9 cellular contexts compared by ENCODE assay signal in the genomic region with DNA sequence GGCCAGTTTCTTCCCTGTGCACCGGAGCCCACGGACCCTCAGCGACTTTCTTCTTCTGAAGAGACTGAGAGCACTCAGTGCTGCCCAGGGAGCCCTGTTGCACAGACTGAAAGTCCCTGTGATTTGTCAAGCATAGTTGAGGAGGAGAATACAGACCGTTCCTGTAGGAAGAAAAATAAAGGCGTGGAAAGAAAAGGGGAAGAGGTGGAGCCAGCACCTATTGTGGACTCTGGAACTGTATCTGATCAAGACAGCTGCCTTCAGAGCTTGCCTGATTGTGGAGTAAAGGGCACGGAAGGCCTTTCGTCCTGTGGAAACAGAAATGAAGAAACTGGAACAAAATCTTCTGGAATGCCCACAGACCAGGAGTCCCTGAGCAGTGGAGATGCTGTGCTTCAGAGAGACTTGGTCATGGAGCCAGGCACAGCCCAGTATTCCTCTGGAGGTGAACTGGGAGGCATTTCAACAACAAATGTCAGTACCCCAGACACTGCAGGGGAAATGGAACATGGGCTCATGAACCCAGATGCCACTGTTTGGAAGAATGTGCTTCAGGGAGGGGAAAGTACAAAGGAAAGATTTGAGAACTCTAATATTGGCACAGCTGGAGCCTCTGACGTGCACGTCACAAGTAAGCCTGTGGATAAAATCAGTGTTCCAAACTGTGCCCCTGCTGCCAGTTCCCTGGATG.
DNase-seq lines count a peak whose midpoint lies in the region; ATAC-seq and TF ChIP-seq lines count a peak whose summit lies in the region.
"Had no signal": no experiment of that assay in that cellular context is flagged by ENCODE, and none has a peak within 500 bp of the region (broad histone marks: within the 10 kb centered on the region; RNA-seq: fewer than 3 reads in every experiment).

No MANE protein-coding gene starts in this region.

- H3K4me1 Mint-ChIP-seq in activated B cell treated with CpG ODN at 0.5 μM for 24 hours: peaks cover 65% of the 10 kb centered on the region

- CTCF ChIA-PET in activated B cell treated with CpG ODN at 0.5 μM for 24 hours (lab: Charles Lee): no interaction called here

- peaks cover 71% of the 10 kb centered on the region for H3K36me3 Mint-ChIP-seq in activated B cell treated with CpG ODN at 0.5 μM for 24 hours (ENCODE audit: low read depth)

- no peaks in the 10 kb centered on the region for H3K9me3 ChIP-seq in hepatocyte (ENCODE audit: low read depth)
- H3K9me3 ChIP-seq in skeletal muscle tissue (ENCODE audit: control insufficient read depth in 3 of 3, low read length in 3 of 3): no peaks in the 10 kb centered on the region

- H3K4me3 ChIP-seq in hepatocyte (no peak overlapping the region), skeletal muscle tissue (ENCODE audit: low read length in 3 of 3) (peak overlapping the region; percentile 55 to 71 (median 60))

- H3K4me3 Mint-ChIP-seq in activated B cell treated with CpG ODN at 0.5 μM for 24 hours: no peak overlapping the region

- H3K27ac Mint-ChIP-seq in activated B cell treated with CpG ODN at 0.5 μM for 24 hours: peak overlapping the region; percentile 90

- H4K20me1 ChIP-seq in hepatocyte (ENCODE audit: insufficient read depth, poor library complexity, severe bottlenecking): peaks cover 10% of the 10 kb centered on the region

- intact Hi-C loops in activated B cell treated with CpG ODN at 0.5 μM for 24 hours (cut with micrococcal nuclease): no loop called here

- H3K27ac ChIP-seq in hepatocyte (peak overlapping the region; percentile 93), skeletal muscle tissue (ENCODE audit: low read depth, low read length) (peak overlapping the region; percentile 97)
- H3K27ac ChIP-seq: KMS-11 had no signal

- peak overlapping the region; percentile 67 for H3K4me2 ChIP-seq in hepatocyte
- H3K4me2 ChIP-seq: KMS-11 had no signal

- peaks cover 52% of the 10 kb centered on the region for H3K79me2 ChIP-seq in hepatocyte

- H3K9me3 Mint-ChIP-seq in activated B cell treated with CpG ODN at 0.5 μM for 24 hours: no peaks in the 10 kb centered on the region

- WGBS in hepatocyte (ENCODE audit: low lambda C conversion rate, missing lambda C conversion rate): 69% methylated on average over 9 of the region's 9 CpGs

- H3K36me3 ChIP-seq in hepatocyte (replicated peaks; ENCODE audit: insufficient read depth, low read depth): no peaks in the 10 kb centered on the region
- H3K36me3 ChIP-seq in skeletal muscle tissue (ENCODE audit: control insufficient read depth in 3 of 3, insufficient read depth in 3 of 3, low read length in 3 of 3): peaks cover 0 to 2% (median 0%) of the 10 kb centered on the region in 3 donors

- POLR2A ChIA-PET in activated B cell treated with CpG ODN at 0.5 μM for 24 hours (lab: Charles Lee): interaction anchor here (1.7 kb wide), 1 partner anchor 199 kb away, joined by 5 read pairs; a partner anchor contains a TSS

- H3K9ac ChIP-seq in skeletal muscle tissue (ENCODE audit: low read depth in 1 of 3, low read length in 3 of 3): peak overlapping the region; percentile 47 to 74 (median 72)
- H3K9ac ChIP-seq: KMS-11 had no signal

- no peak overlapping the region for H2AFZ ChIP-seq in hepatocyte

- TF ChIP-seq CTCF in activated B cell treated with CpG ODN at 0.5 μM for 24 hours (IDR thresholded peaks at IDR 0.05) (no peak), hepatocyte (IDR thresholded peaks at IDR 0.05; ENCODE audit: poor library complexity) (no peak)

- DNase-seq in HT-29 (ENCODE audit: low spot score) (peak; percentile 89), activated B cell treated with CpG ODN at 0.5 μM for 24 hours (no peak), hepatocyte (ENCODE audit: low spot score) (peak; percentile 69), NCI-H146 treated with DMSO at 0.1 percent for 48 hours (lab: John Stamatoyannopoulos, UW; ENCODE audit: unreplicated experiment) (no peak), NCI-H1092 (lab: John Stamatoyannopoulos, UW) (no peak)

- H3K27me3 ChIP-seq in hepatocyte (no peaks in the 10 kb centered on the region), skeletal muscle tissue (ENCODE audit: control insufficient read depth in 3 of 3, insufficient read depth in 3 of 3, low read length in 3 of 3) (no peaks in the 10 kb centered on the region)

- H3K27me3 Mint-ChIP-seq in activated B cell treated with CpG ODN at 0.5 μM for 24 hours: no peaks in the 10 kb centered on the region

- ATAC-seq in activated B cell treated with CpG ODN at 0.5 μM for 24 hours (ENCODE audit: low read depth) (no peak), HG03378 (IDR thresholded peaks at IDR 0.05; ENCODE audit: unreplicated experiment) (no peak), SK-N-SH treated with all-trans-retinoic acid at 6 μM for 48 hours (no peak)

- H3K4me1 ChIP-seq in hepatocyte (ENCODE audit: insufficient read depth): peaks cover 39% of the 10 kb centered on the region
- peaks cover 54 to 60% (median 55%) of the 10 kb centered on the region in 3 donors for H3K4me1 ChIP-seq in skeletal muscle tissue (ENCODE audit: control insufficient read depth in 3 of 3, insufficient read depth in 3 of 3, low read length in 3 of 3)

- no peaks in the 10 kb centered on the region for H3K9me2 ChIP-seq in hepatocyte (replicated peaks; ENCODE audit: insufficient read depth)

TF ChIP-seq in SK-N-SH treated with all-trans-retinoic acid at 6 μM for 48 hours, 23 proteins besides CTCF, POLR2A, EP300 and RAD21 (continues in another document):
- TF ChIP-seq ZFP3 (CRISPR knock-in tag; IDR thresholded peaks at IDR 0.05) (no peak), TOX (CRISPR knock-in tag; IDR thresholded peaks at IDR 0.05; ENCODE audit: borderline replicate concordance) (no peak), GLIS3 (CRISPR knock-in tag; IDR thresholded peaks at IDR 0.05) (no peak), ZNF565 (CRISPR knock-in tag; conservative IDR thresholded peaks at IDR 0.05; ENCODE audit: low read depth) (no peak), ISL1 (CRISPR knock-in tag; IDR thresholded peaks at IDR 0.05) (no peak), RARB (CRISPR knock-in tag; IDR thresholded peaks at IDR 0.05) (no peak), TCF4 (CRISPR knock-in tag; IDR thresholded peaks at IDR 0.05; ENCODE audit: borderline replicate concordance) (no peak), ESRRG (CRISPR knock-in tag; IDR thresholded peaks at IDR 0.05) (no peak), CSDC2 (CRISPR knock-in tag; IDR thresholded peaks at IDR 0.05) (no peak), OSR1 (CRISPR knock-in tag; IDR thresholded peaks at IDR 0.05) (no peak), BACH2 (CRISPR knock-in tag; IDR thresholded peaks at IDR 0.05; ENCODE audit: borderline replicate concordance) (no peak), ZNF70 (CRISPR knock-in tag; IDR thresholded peaks at IDR 0.05) (no peak), PPARA (CRISPR knock-in tag; IDR thresholded peaks at IDR 0.05; ENCODE audit: borderline replicate concordance) (no peak), SNAI2 (CRISPR knock-in tag; IDR thresholded peaks at IDR 0.05) (no peak)
- TF ChIP-seq, protein P1, sequence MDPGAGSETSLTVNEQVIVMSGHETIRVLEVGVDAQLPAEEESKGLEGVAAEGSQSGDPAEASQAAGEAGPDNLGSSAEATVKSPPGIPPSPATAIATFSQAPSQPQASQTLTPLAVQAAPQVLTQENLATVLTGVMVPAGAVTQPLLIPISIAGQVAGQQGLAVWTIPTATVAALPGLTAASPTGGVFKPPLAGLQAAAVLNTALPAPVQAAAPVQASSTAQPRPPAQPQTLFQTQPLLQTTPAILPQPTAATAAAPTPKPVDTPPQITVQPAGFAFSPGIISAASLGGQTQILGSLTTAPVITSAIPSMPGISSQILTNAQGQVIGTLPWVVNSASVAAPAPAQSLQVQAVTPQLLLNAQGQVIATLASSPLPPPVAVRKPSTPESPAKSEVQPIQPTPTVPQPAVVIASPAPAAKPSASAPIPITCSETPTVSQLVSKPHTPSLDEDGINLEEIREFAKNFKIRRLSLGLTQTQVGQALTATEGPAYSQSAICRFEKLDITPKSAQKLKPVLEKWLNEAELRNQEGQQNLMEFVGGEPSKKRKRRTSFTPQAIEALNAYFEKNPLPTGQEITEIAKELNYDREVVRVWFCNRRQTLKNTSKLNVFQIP (CRISPR knock-in tag; IDR thresholded peaks at IDR 0.05; ENCODE audit: borderline replicate concordance, low read depth): no peak
- TF ChIP-seq, protein P2, sequence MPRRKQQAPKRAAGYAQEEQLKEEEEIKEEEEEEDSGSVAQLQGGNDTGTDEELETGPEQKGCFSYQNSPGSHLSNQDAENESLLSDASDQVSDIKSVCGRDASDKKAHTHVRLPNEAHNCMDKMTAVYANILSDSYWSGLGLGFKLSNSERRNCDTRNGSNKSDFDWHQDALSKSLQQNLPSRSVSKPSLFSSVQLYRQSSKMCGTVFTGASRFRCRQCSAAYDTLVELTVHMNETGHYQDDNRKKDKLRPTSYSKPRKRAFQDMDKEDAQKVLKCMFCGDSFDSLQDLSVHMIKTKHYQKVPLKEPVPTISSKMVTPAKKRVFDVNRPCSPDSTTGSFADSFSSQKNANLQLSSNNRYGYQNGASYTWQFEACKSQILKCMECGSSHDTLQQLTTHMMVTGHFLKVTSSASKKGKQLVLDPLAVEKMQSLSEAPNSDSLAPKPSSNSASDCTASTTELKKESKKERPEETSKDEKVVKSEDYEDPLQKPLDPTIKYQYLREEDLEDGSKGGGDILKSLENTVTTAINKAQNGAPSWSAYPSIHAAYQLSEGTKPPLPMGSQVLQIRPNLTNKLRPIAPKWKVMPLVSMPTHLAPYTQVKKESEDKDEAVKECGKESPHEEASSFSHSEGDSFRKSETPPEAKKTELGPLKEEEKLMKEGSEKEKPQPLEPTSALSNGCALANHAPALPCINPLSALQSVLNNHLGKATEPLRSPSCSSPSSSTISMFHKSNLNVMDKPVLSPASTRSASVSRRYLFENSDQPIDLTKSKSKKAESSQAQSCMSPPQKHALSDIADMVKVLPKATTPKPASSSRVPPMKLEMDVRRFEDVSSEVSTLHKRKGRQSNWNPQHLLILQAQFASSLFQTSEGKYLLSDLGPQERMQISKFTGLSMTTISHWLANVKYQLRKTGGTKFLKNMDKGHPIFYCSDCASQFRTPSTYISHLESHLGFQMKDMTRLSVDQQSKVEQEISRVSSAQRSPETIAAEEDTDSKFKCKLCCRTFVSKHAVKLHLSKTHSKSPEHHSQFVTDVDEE (CRISPR knock-in tag; IDR thresholded peaks at IDR 0.05): no peak
- TF ChIP-seq, protein P3, sequence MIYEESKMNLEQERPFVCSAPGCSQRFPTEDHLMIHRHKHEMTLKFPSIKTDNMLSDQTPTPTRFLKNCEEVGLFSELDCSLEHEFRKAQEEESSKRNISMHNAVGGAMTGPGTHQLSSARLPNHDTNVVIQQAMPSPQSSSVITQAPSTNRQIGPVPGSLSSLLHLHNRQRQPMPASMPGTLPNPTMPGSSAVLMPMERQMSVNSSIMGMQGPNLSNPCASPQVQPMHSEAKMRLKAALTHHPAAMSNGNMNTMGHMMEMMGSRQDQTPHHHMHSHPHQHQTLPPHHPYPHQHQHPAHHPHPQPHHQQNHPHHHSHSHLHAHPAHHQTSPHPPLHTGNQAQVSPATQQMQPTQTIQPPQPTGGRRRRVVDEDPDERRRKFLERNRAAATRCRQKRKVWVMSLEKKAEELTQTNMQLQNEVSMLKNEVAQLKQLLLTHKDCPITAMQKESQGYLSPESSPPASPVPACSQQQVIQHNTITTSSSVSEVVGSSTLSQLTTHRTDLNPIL (CRISPR knock-in tag; IDR thresholded peaks at IDR 0.05; ENCODE audit: low read depth): no peak

Comparison
In these comparisons a context has a peak if more than half of its experiments do, and no peak if none do; other contexts are left out.
1. DNase-seq: peak in HT-29 (single experiment) and hepatocyte (single experiment); none in activated B cell treated with CpG ODN at 0.5 μM for 24 hours (single experiment), NCI-H146 treated with DMSO at 0.1 percent for 48 hours (single experiment) and NCI-H1092 (single experiment).